Comparison of ENCODE assay signal across 2 cellular contexts in genomic region chrX:151723156-151723760, GRCh38.
TF ChIP-seq lines count a peak whose summit lies in the region.

No MANE protein-coding gene starts in this region.

TF ChIP-seq in HepG2, 621 proteins besides CTCF, POLR2A, EP300 and RAD21:
- TF ChIP-seq SMARCC2 (IDR thresholded peaks at IDR 0.05) = no peak
- TF ChIP-seq ZNF687 (CRISPR knock-in tag; IDR thresholded peaks at IDR 0.05) = no peak
- no peak for TF ChIP-seq ZNF740 (CRISPR knock-in tag; IDR thresholded peaks at IDR 0.05)
- no peak for TF ChIP-seq SETDB1 (CRISPR knock-in tag; IDR thresholded peaks at IDR 0.05; ENCODE audit: borderline replicate concordance)
- no peak for TF ChIP-seq MYC (CRISPR knock-in tag; IDR thresholded peaks at IDR 0.05; ENCODE audit: borderline replicate concordance)
- TF ChIP-seq HNF4G (IDR thresholded peaks at IDR 0.05; ENCODE audit: borderline replicate concordance, low read depth, low read length) = no peak
- no peak for TF ChIP-seq HNF4G (CRISPR knock-in tag; IDR thresholded peaks at IDR 0.05; ENCODE audit: borderline replicate concordance, low read depth)
- no peak for TF ChIP-seq FUBP1 (CRISPR knock-in tag; IDR thresholded peaks at IDR 0.05; ENCODE audit: borderline replicate concordance)
TF ChIP-seq in HepG2: peak in this region for 0.

TF ChIP-seq in WTC11, 78 proteins besides CTCF, POLR2A, EP300 and RAD21:
- no peak for TF ChIP-seq NR2C2 (CRISPR knock-in tag; IDR thresholded peaks at IDR 0.05)
- no peak for TF ChIP-seq ZNF416 (CRISPR knock-in tag; IDR thresholded peaks at IDR 0.05)
- TF ChIP-seq ESRRA (CRISPR knock-in tag; IDR thresholded peaks at IDR 0.05; ENCODE audit: borderline replicate concordance) = no peak
- no peak for TF ChIP-seq ATF2 (CRISPR knock-in tag; IDR thresholded peaks at IDR 0.05; ENCODE audit: borderline replicate concordance, low read depth)
- TF ChIP-seq ZNF317 (CRISPR knock-in tag; IDR thresholded peaks at IDR 0.05; ENCODE audit: borderline replicate concordance, low read depth) = no peak
- TF ChIP-seq ARID4B (CRISPR knock-in tag; IDR thresholded peaks at IDR 0.05; ENCODE audit: borderline replicate concordance) = no peak
- no peak for TF ChIP-seq AR (CRISPR knock-in tag; IDR thresholded peaks at IDR 0.05)
